In genomic region chr4:36255575-36255974, GRCh38 we compare ENCODE assay signal across 8 cellular contexts. TPM values are rescaled to one million over a fixed set of nuclear protein-coding genes. Genes with fewer than 3 reads are reported as not detected.
A peak's percentile ranks its signal among the peaks of the same experiment; 100 is the strongest.
DNase-seq lines count a peak whose midpoint lies in the region; ATAC-seq and TF ChIP-seq lines count a peak whose summit lies in the region.

No MANE protein-coding gene starts in this region.

- H3K4me1 ChIP-seq in GM23338 (ENCODE audit: insufficient read depth): no peaks in the 10 kb centered on the region
- H3K4me1 ChIP-seq in testis: no peaks in the 10 kb centered on the region

- H3K4me3 ChIP-seq in GM23338 (no peak overlapping the region), testis (no peak overlapping the region)

- TF ChIP-seq CTCF in GM23338 (conservative IDR thresholded peaks at IDR 0.05; ENCODE audit: low read depth in 2 of 2) (no peak), testis (IDR thresholded peaks at IDR 0.05) (no peak)

- no peak overlapping the region for H3K4me2 ChIP-seq in GM23338

- no peaks in the 10 kb centered on the region for H3K79me2 ChIP-seq in GM23338 (replicated peaks; ENCODE audit: insufficient read depth)

- H3K4me1 Mint-ChIP-seq in activated naive CD8-positive, alpha-beta T cell (ENCODE audit: low read depth): peaks cover 40% of the 10 kb centered on the region
- peaks cover 10% of the 10 kb centered on the region for H3K4me1 Mint-ChIP-seq in GM23338

- no peaks in the 10 kb centered on the region for H3K36me3 ChIP-seq in GM23338 (ENCODE audit: insufficient read depth)
- no peaks in the 10 kb centered on the region for H3K36me3 ChIP-seq in testis (ENCODE audit: low read depth, missing control alignments)

- H3K27ac Mint-ChIP-seq in activated naive CD8-positive, alpha-beta T cell: peak overlapping the region; percentile 95
- H3K27ac Mint-ChIP-seq in GM23338: no peak overlapping the region

- H2AFZ ChIP-seq in GM23338: no peak overlapping the region

- DNase-seq in NOMO-1 treated with DMSO at 0.1 percent for 48 hours (lab: John Stamatoyannopoulos, UW; ENCODE audit: unreplicated experiment) (peak; percentile 90), AG08396 (ENCODE audit: low spot score) (no peak), GM23338 (ENCODE audit: low spot score) (no peak), testis (no peak)
- DNase-seq in stimulated activated CD8-positive, alpha-beta memory T cell treated with anti-CD3 and anti-CD28 coated beads, Interleukin-12 subunit alpha, Interleukin-12 subunit beta, amount 100 ng/mL, for 4 hours (ENCODE audit: low read depth): peak; percentile 29

- peak; percentile 85 for ATAC-seq in GM18517 (IDR thresholded peaks at IDR 0.05; ENCODE audit: unreplicated experiment)
- ATAC-seq in HG02623 (IDR thresholded peaks at IDR 0.05; ENCODE audit: unreplicated experiment): peak; percentile 70
- ATAC-seq in GM23338: no peak

- no peaks in the 10 kb centered on the region for H4K20me1 ChIP-seq in GM23338 (replicated peaks; ENCODE audit: insufficient read depth)

- intact Hi-C loops in testis (cut with DNase I; ENCODE audit: low total_unique reads): no loop called here

- no peak for TF ChIP-seq POLR2A in testis (IDR thresholded peaks at IDR 0.05)

- H3K36me3 Mint-ChIP-seq in activated naive CD8-positive, alpha-beta T cell: no peaks in the 10 kb centered on the region
- no peaks in the 10 kb centered on the region for H3K36me3 Mint-ChIP-seq in GM23338 (ENCODE audit: low read depth)

- no peaks in the 10 kb centered on the region for H3F3A ChIP-seq in GM23338 (replicated peaks; ENCODE audit: low read depth)

- no peaks in the 10 kb centered on the region for H3K9me3 ChIP-seq in testis

- 88 to 93% methylated on average over 2 of the region's 2 CpGs for WGBS in testis, 2 donors

- no peak overlapping the region for H3K27ac ChIP-seq in GM23338 (ENCODE audit: low read depth)
- no peak overlapping the region for H3K27ac ChIP-seq in testis

- no peaks in the 10 kb centered on the region for H3K9me3 Mint-ChIP-seq in activated naive CD8-positive, alpha-beta T cell (ENCODE audit: low read depth)
- no peaks in the 10 kb centered on the region for H3K9me3 Mint-ChIP-seq in GM23338

- peak overlapping the region; percentile 73 for H3K4me3 Mint-ChIP-seq in activated naive CD8-positive, alpha-beta T cell
- H3K4me3 Mint-ChIP-seq in GM23338: no peak overlapping the region

- H3K27me3 ChIP-seq in GM23338 (ENCODE audit: insufficient read depth) (no peaks in the 10 kb centered on the region), testis (no peaks in the 10 kb centered on the region)

- no peaks in the 10 kb centered on the region for H3K9me2 ChIP-seq in GM23338 (ENCODE audit: insufficient read depth)

- H3K27me3 Mint-ChIP-seq in activated naive CD8-positive, alpha-beta T cell: no peaks in the 10 kb centered on the region
- no peaks in the 10 kb centered on the region for H3K27me3 Mint-ChIP-seq in GM23338 (ENCODE audit: insufficient read depth, low read depth, poor library complexity)

TF ChIP-seq in GM23338, 12 proteins besides CTCF, POLR2A, EP300 and RAD21 (continues in another document):
- TF ChIP-seq EZH2 (IDR thresholded peaks at IDR 0.05; ENCODE audit: low read depth, unreplicated experiment) (no peak), ZNF462 (CRISPR knock-in tag; IDR thresholded peaks at IDR 0.05) (no peak), CREB1 (CRISPR knock-in tag; IDR thresholded peaks at IDR 0.05; ENCODE audit: low read depth) (no peak), REST (IDR thresholded peaks at IDR 0.05; ENCODE audit: unreplicated experiment) (no peak), NANOG (IDR thresholded peaks at IDR 0.05; ENCODE audit: borderline replicate concordance) (no peak), ZNF331 (CRISPR knock-in tag; IDR thresholded peaks at IDR 0.05; ENCODE audit: low read depth) (no peak), POLR2AphosphoS5 (IDR thresholded peaks at IDR 0.05; ENCODE audit: low read depth) (no peak)

RNA-seq across cellular contexts. Expression of gene ARAP2, which starts 11.3 kb away (rescaled TPM):
- 0.39 and 4.8 TPM in 2 replicates for total RNA-seq in GM23338 (2014; rRNA removed; shearing (Covaris generic))
- polyA plus RNA-seq in GM23338 (2016; fragmentation: Nextera tagmentation; extraction: Ambion mirVana) (0.21 and 0.92 TPM in 2 replicates), testis (ENCODE audit: insufficient read depth, low read depth, low replicate concordance) (10.9 TPM)
- 10 to 100 TPM; 81.1 to 91.0 TPM for total RNA-seq in testis

RNA-seq across cellular contexts. Expression of gene DTHD1, which starts 25.8 kb away (rescaled TPM):
- not detected in 2 replicates for total RNA-seq in GM23338 (2014; rRNA removed; shearing (Covaris generic))
- polyA plus RNA-seq in GM23338 (2016; fragmentation: Nextera tagmentation; extraction: Ambion mirVana) (not detected in 2 replicates), testis (ENCODE audit: insufficient read depth, low read depth, low replicate concordance) (5.8 TPM)
- 1 to 10 TPM; 1.0 to 4.3 TPM for total RNA-seq in testis

Comparison
In these comparisons a context has a peak if more than half of its experiments do, and no peak if none do; other contexts are left out.
1. DNase-seq: peak in NOMO-1 treated with DMSO at 0.1 percent for 48 hours (single experiment) and stimulated activated CD8-positive, alpha-beta memory T cell treated with anti-CD3 and anti-CD28 coated beads, Interleukin-12 subunit alpha, Interleukin-12 subunit beta, amount 100 ng/mL, for 4 hours (single experiment); none in AG08396 (single experiment), GM23338 (single experiment) and testis (single experiment).
2. RNA of gene ARAP2, which starts 11.3 kb away (total RNA-seq): 81.1 to 91.0 TPM in testis; 0.39 to 4.8 TPM in GM23338; every median in the first group is over 10 times any median in the second.